Comparison of ENCODE assay signal across 20 cellular contexts in the genomic region with DNA sequence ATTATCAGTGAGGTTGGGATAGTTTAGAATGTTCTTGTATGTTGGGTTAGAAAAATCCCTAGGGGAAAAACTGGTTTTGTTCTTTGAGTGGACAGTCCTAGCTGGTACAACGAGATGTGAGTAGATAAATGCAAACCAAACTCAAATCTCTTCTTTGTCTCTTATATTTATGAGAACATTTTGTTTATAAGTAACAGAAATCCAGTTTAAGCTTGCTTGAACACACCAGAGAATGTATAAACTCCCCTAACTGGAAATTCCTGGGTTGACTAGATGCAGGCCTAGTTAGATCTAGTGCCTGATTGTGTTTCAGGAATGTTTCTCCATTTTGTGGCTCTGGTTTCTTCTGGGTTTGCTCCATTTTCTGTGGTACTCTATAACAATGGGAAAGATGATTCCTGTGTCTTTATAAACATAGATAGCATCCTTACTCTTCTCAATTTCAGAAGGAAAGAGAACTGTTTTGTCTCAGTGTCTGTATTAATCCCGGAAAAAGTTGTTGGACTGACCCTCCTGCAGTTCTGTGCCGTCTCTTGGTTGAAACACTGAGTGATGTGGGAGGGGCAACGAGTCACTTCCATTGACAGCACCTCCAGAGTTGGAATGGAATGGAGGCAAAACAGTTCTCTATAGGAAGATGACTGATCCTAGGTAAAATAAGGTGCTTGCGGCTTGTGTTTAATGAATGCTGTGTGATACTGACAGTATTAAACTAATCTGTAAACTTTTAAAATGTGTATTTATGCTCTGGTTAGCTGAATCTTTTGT.
DNase-seq lines count a peak whose midpoint lies in the region; ATAC-seq and TF ChIP-seq lines count a peak whose summit lies in the region.
"Had no signal": no experiment of that assay in that cellular context is flagged by ENCODE, and none has a peak within 500 bp of the region (broad histone marks: within the 10 kb centered on the region; RNA-seq: fewer than 3 reads in every experiment).

No MANE protein-coding gene starts in this region.

- no peaks in the 10 kb centered on the region for H3K9me3 ChIP-seq in esophagus (ENCODE audit: control insufficient read depth in 2 of 2, insufficient read depth in 1 of 2, low read depth in 1 of 2, low read length in 1 of 2)

- no peak overlapping the region for H3K4me3 Mint-ChIP-seq in nephron progenitor cell
- H3K4me3 Mint-ChIP-seq in T-helper 2 cell treated with Interferon-gamma antibody and Interleukin-4, amounts not matched to agents 5 μg/mL and 100 μg/mL, for 36 hours, result no peak overlapping the region
- H3K4me3 Mint-ChIP-seq: dendritic cell treated with granulocyte-macrophage colony-stimulating factor and Interleukin-4, amounts not matched to agents 40 ng/mL and 50 ng/mL, for 4 days; T-cell had no signal

- no peak for TF ChIP-seq CTCF in C4-2B (conservative IDR thresholded peaks at IDR 0.05)
- TF ChIP-seq CTCF in VCaP (conservative IDR thresholded peaks at IDR 0.05), result no peak
- no peak for TF ChIP-seq CTCF in nephron progenitor cell (IDR thresholded peaks at IDR 0.05)
- TF ChIP-seq CTCF in GM10266 (IDR thresholded peaks at IDR 0.05; ENCODE audit: control insufficient read depth, insufficient read depth, low read depth, missing control alignments), result no peak

- H3K27me3 Mint-ChIP-seq in nephron progenitor cell (ENCODE audit: low read depth, poor library complexity), result no peaks in the 10 kb centered on the region
- H3K27me3 Mint-ChIP-seq in T-helper 2 cell treated with Interferon-gamma antibody and Interleukin-4, amounts not matched to agents 5 μg/mL and 100 μg/mL, for 36 hours (ENCODE audit: low read depth), result no peaks in the 10 kb centered on the region
- H3K27me3 Mint-ChIP-seq: dendritic cell treated with granulocyte-macrophage colony-stimulating factor and Interleukin-4, amounts not matched to agents 40 ng/mL and 50 ng/mL, for 4 days; T-cell had no signal

- ATAC-seq in HG03135 (IDR thresholded peaks at IDR 0.05; ENCODE audit: unreplicated experiment), result no peak
- ATAC-seq: left colon, T-cell had no signal

- no peaks in the 10 kb centered on the region for H3K4me1 ChIP-seq in esophagus (ENCODE audit: control insufficient read depth in 2 of 2, insufficient read depth in 2 of 2, low read length in 1 of 2)

- no peaks in the 10 kb centered on the region for H3K27me3 ChIP-seq in esophagus (ENCODE audit: control insufficient read depth in 1 of 2, insufficient read depth in 2 of 2, low read length in 2 of 2)

- H3K4me3 ChIP-seq in esophagus (ENCODE audit: low read depth in 1 of 2, low read length in 2 of 2), result no peak overlapping the region
- H3K4me3 ChIP-seq: GM23248 had no signal

- H3K27ac Mint-ChIP-seq in nephron progenitor cell, result peak overlapping the region; percentile 67
- no peak overlapping the region for H3K27ac Mint-ChIP-seq in T-helper 2 cell treated with Interferon-gamma antibody and Interleukin-4, amounts not matched to agents 5 μg/mL and 100 μg/mL, for 36 hours
- H3K27ac Mint-ChIP-seq: dendritic cell treated with granulocyte-macrophage colony-stimulating factor and Interleukin-4, amounts not matched to agents 40 ng/mL and 50 ng/mL, for 4 days; T-cell had no signal

- H3K36me3 ChIP-seq in esophagus (ENCODE audit: control insufficient read depth in 2 of 2, insufficient read depth in 2 of 2, low read length in 1 of 2), result no peaks in the 10 kb centered on the region

- no peaks in the 10 kb centered on the region for H3K9me3 Mint-ChIP-seq in nephron progenitor cell
- H3K9me3 Mint-ChIP-seq in T-helper 2 cell treated with Interferon-gamma antibody and Interleukin-4, amounts not matched to agents 5 μg/mL and 100 μg/mL, for 36 hours, result no peaks in the 10 kb centered on the region
- H3K9me3 Mint-ChIP-seq: dendritic cell treated with granulocyte-macrophage colony-stimulating factor and Interleukin-4, amounts not matched to agents 40 ng/mL and 50 ng/mL, for 4 days; T-cell had no signal

- peaks cover 6% of the 10 kb centered on the region for H3K4me1 Mint-ChIP-seq in nephron progenitor cell
- H3K4me1 Mint-ChIP-seq in T-helper 2 cell treated with Interferon-gamma antibody and Interleukin-4, amounts not matched to agents 5 μg/mL and 100 μg/mL, for 36 hours (ENCODE audit: low read depth), result no peaks in the 10 kb centered on the region
- H3K4me1 Mint-ChIP-seq: T-cell had no signal

- WGBS in esophagus, 2 donors, result 66 to 73% methylated on average over 5 of the region's 5 CpGs

- no peaks in the 10 kb centered on the region for H3K36me3 Mint-ChIP-seq in nephron progenitor cell (ENCODE audit: low read depth)
- H3K36me3 Mint-ChIP-seq in T-helper 2 cell treated with Interferon-gamma antibody and Interleukin-4, amounts not matched to agents 5 μg/mL and 100 μg/mL, for 36 hours (ENCODE audit: low read depth), result no peaks in the 10 kb centered on the region

- H3K27ac ChIP-seq in C4-2B (peak overlapping the region; percentile 83; the same call in 1 of the 2 replicates), VCaP (peak overlapping the region; percentile 99), esophagus (ENCODE audit: low read depth in 2 of 2, low read length in 1 of 2) (peak overlapping the region; percentile 40 to 72)
- H3K27ac ChIP-seq: GM23248, RWPE1 had no signal

- DNase-seq in nephron progenitor cell, result no peak
- DNase-seq in activated CD4-positive, alpha-beta T cell treated with anti-CD3 and anti-CD28 coated beads for 48 hours, result no peak
- DNase-seq in T-helper 2 cell treated with Interferon-gamma antibody and Interleukin-4, amounts not matched to agents 5 μg/mL and 100 μg/mL, for 36 hours (ENCODE audit: low spot score), result no peak
- DNase-seq in GM10266 (ENCODE audit: extremely low spot score), result no peak
- DNase-seq: activated CD8-positive, alpha-beta memory T cell treated with anti-CD3 and anti-CD28 coated beads for 24 hours; anterior cingulate cortex; GM23248; hippocampal formation; Kasumi-1; left colon; NCI-H1436 treated with DMSO at 0.1 percent for 48 hours; NCI-H226; stimulated activated naive CD4-positive, alpha-beta T cell; T-cell had no signal
